Comparison of ENCODE assay signal across 19 cellular contexts in the genomic region with DNA sequence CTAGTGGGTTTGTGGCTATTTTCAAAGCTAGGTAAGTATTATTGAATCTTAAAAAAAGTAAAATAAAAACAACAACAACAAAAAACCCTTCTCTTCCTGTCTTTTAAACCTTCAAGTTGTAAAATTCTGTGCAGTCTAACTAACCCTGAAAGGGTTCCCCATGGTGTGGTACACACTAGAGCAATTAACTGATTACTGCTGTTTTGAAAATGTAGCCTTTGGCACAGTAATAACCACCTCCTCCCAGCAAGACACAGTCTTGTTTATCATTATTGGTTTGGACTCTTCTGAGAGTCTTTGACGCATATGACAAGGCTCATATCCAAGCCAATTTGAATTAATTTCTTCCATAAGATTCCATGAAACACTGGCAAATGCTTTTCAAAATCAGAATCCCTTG.
"Had no signal": no experiment of that assay in that cellular context is flagged by ENCODE, and none has a peak within 500 bp of the region (broad histone marks: within the 10 kb centered on the region; RNA-seq: fewer than 3 reads in every experiment).

No MANE protein-coding gene starts in this region.

- H3K27me3 ChIP-seq: adrenal gland, gastroesophageal sphincter, thyroid gland had no signal

- DNase-seq: activated CD4-positive, alpha-beta T cell treated with anti-CD3 and anti-CD28 coated beads, Interleukin-2, amount 50 U/mL, for 4 hours; activated CD8-positive, alpha-beta memory T cell treated with anti-CD3 and anti-CD28 coated beads for 24 hours; activated CD8-positive, alpha-beta memory T cell treated with anti-CD3 and anti-CD28 coated beads, Interleukin-2, amount 50 U/mL, for 4 hours; activated T-cell treated with anti-CD3 and anti-CD28 coated beads, Interleukin-2, amount 50 U/mL, for 24 hours; adrenal gland; effector memory CD4-positive, alpha-beta T cell; head of caudate nucleus; hypothalamus; left cardiac atrium; nephron progenitor cell; pancreas; right cardiac atrium; stimulated activated CD4-positive, alpha-beta T cell treated with anti-CD3 and anti-CD28 coated beads, Interleukin-1b, Interleukin-23, amount 100 ng/mL, for 48 hours; substantia nigra; T-helper 9 cell; thyroid gland had no signal

- ATAC-seq: activated naive CD4-positive, alpha-beta T cell treated with anti-CD3 and anti-CD28 coated beads, Interleukin-2, amount 50 U/mL, for 72 hours; activated T-helper 17 cell treated with anti-CD3 and anti-CD28 coated beads, Interleukin-2, amount 50 U/mL, for 72 hours; gastroesophageal sphincter; left cardiac atrium; pancreas; right cardiac atrium had no signal

- H3K27ac ChIP-seq: adrenal gland, gastroesophageal sphincter, pancreas, thyroid gland had no signal

- H3K9me3 ChIP-seq: adrenal gland, gastroesophageal sphincter, pancreas, thyroid gland had no signal

- H3K4me3 ChIP-seq: adrenal gland, gastroesophageal sphincter, pancreas, thyroid gland had no signal

- H3K36me3 ChIP-seq: adrenal gland, gastroesophageal sphincter, pancreas, thyroid gland had no signal

- H3K4me1 ChIP-seq: adrenal gland, gastroesophageal sphincter, pancreas, thyroid gland had no signal
